27 cellular contexts compared by ENCODE assay signal in genomic region chr20:7151666-7152065, GRCh38.
A peak's percentile ranks its signal among the peaks of the same experiment; 100 is the strongest.
DNase-seq lines count a peak whose midpoint lies in the region; TF ChIP-seq lines count a peak whose summit lies in the region.
"Had no signal": no experiment of that assay in that cellular context is flagged by ENCODE, and none has a peak within 500 bp of the region (broad histone marks: within the 10 kb centered on the region; RNA-seq: fewer than 3 reads in every experiment).

No MANE protein-coding gene starts in this region.

- H3K27ac Mint-ChIP-seq in MCF 10A (ENCODE audit: low read depth, unreplicated experiment) (peak overlapping the region; percentile 31), endodermal cell (peak overlapping the region; percentile 35)
- H3K27ac Mint-ChIP-seq: activated CD4-positive, alpha-beta memory T cell treated with anti-CD3 and anti-CD28 coated beads for 36 hours; CD4-positive, alpha-beta T cell; IgD-negative memory B cell; T-cell had no signal

- no peak for TF ChIP-seq POLR2A in breast epithelium (IDR thresholded peaks at IDR 0.05)

- no TSS peak for BruUV-seq in MCF 10A (replicated peaks; lab: Mats Ljungman, UMichigan)

- no peak overlapping the region for H3K9ac ChIP-seq in endodermal cell (ENCODE audit: extremely low read depth, low read length, poor library complexity, severe bottlenecking)

- no peaks in the 10 kb centered on the region for H3K9me3 ChIP-seq in breast epithelium
- no peaks in the 10 kb centered on the region for H3K9me3 ChIP-seq in endodermal cell (ENCODE audit: control insufficient read depth, low read length)
- H3K9me3 ChIP-seq: HAP-1, neutrophil, prostate gland, SJCRH30, testis had no signal

- H3K36me3 ChIP-seq in breast epithelium (no peaks in the 10 kb centered on the region), endodermal cell (ENCODE audit: control insufficient read depth, insufficient read depth, low read length) (no peaks in the 10 kb centered on the region)
- H3K36me3 ChIP-seq: HAP-1, neutrophil, prostate gland, SJCRH30 had no signal

- no peaks in the 10 kb centered on the region for H3K36me3 Mint-ChIP-seq in MCF 10A (ENCODE audit: insufficient read depth, unreplicated experiment)
- no peaks in the 10 kb centered on the region for H3K36me3 Mint-ChIP-seq in endodermal cell (ENCODE audit: low read depth)
- H3K36me3 Mint-ChIP-seq: activated CD4-positive, alpha-beta memory T cell treated with anti-CD3 and anti-CD28 coated beads for 36 hours; IgD-negative memory B cell; T-cell had no signal

- H3K9me3 Mint-ChIP-seq in MCF 10A (ENCODE audit: unreplicated experiment): no peaks in the 10 kb centered on the region
- no peaks in the 10 kb centered on the region for H3K9me3 Mint-ChIP-seq in endodermal cell

- H3K27me3 ChIP-seq in breast epithelium (no peaks in the 10 kb centered on the region), endodermal cell (ENCODE audit: control insufficient read depth, insufficient read depth, low read length, poor library complexity, severe bottlenecking) (no peaks in the 10 kb centered on the region)
- H3K27me3 ChIP-seq: neutrophil, SJCRH30, testis had no signal

- CTCF ChIA-PET in MCF 10A (lab: Yijun Ruan, JAX): interaction anchor here (0.8 to 1.8 kb wide), 4 partner anchors 10 to 135 kb away, joined by 3 to 7 read pairs (median 4); no protein-coding TSS in a partner anchor

- H3K27ac ChIP-seq in breast epithelium: no peak overlapping the region
- no peak overlapping the region for H3K27ac ChIP-seq in endodermal cell (ENCODE audit: low read depth, low read length)
- H3K27ac ChIP-seq: dorsolateral prefrontal cortex, neutrophil, prostate gland, SJCRH30, testis had no signal

- TF ChIP-seq CTCF in MCF 10A (IDR thresholded peaks at IDR 0.05; ENCODE audit: unreplicated experiment) (no peak), breast epithelium (IDR thresholded peaks at IDR 0.05) (no peak), endodermal cell (conservative IDR thresholded peaks at IDR 0.05) (no peak)

- 95 to 100% methylated on average over 1 of the region's 2 CpGs for WGBS in endodermal cell (ENCODE audit: insufficient coverage in 1 of 2, insufficient read length in 1 of 2), 2 experiments

- H3K27me3 Mint-ChIP-seq in MCF 10A (ENCODE audit: insufficient read depth, unreplicated experiment): no peaks in the 10 kb centered on the region
- H3K27me3 Mint-ChIP-seq in endodermal cell (ENCODE audit: insufficient read depth): no peaks in the 10 kb centered on the region
- H3K27me3 Mint-ChIP-seq: activated CD4-positive, alpha-beta memory T cell treated with anti-CD3 and anti-CD28 coated beads for 36 hours; CD4-positive, alpha-beta T cell; central memory CD8-positive, alpha-beta T cell; IgD-negative memory B cell; T-cell had no signal

- H3K4me3 Mint-ChIP-seq in MCF 10A (ENCODE audit: unreplicated experiment) (no peak overlapping the region), endodermal cell (no peak overlapping the region)
- H3K4me3 Mint-ChIP-seq: activated CD4-positive, alpha-beta memory T cell treated with anti-CD3 and anti-CD28 coated beads for 36 hours; CD4-positive, alpha-beta T cell; central memory CD8-positive, alpha-beta T cell; IgD-negative memory B cell; T-cell had no signal

- POLR2A ChIA-PET in MCF 10A (lab: Yijun Ruan, JAX): interaction anchor here (1.0 kb wide), 1 partner anchor 10 kb away, joined by 3 read pairs; no protein-coding TSS in a partner anchor

- H3K4me1 ChIP-seq in breast epithelium: no peaks in the 10 kb centered on the region
- H3K4me1 ChIP-seq in endodermal cell (ENCODE audit: control insufficient read depth, insufficient read depth, low read length): peaks cover 30% of the 10 kb centered on the region
- H3K4me1 ChIP-seq: HAP-1, prostate gland, SJCRH30, testis had no signal

- intact Hi-C loops in MCF 10A (cut with micrococcal nuclease) (no loop called here), breast epithelium (cut with DNase I; ENCODE audit: low total_unique reads) (no loop called here), cardiac septum (cut with DNase I) (no loop called here)

- H3K4me3 ChIP-seq in breast epithelium (no peak overlapping the region), endodermal cell (ENCODE audit: low read length) (no peak overlapping the region)
- H3K4me3 ChIP-seq: dorsolateral prefrontal cortex, HAP-1, prostate gland, SJCRH30, testis had no signal

- H3K4me1 Mint-ChIP-seq in MCF 10A (ENCODE audit: insufficient read depth, unreplicated experiment) (peaks cover 15% of the 10 kb centered on the region), endodermal cell (peaks cover 49% of the 10 kb centered on the region)
- H3K4me1 Mint-ChIP-seq: central memory CD8-positive, alpha-beta T cell; IgD-negative memory B cell; T-cell had no signal

- DNase-seq in MCF 10A (ENCODE audit: unreplicated experiment) (peak; percentile 44), breast epithelium (ENCODE audit: low spot score in 2 of 2) (no peak), endodermal cell (no peak), iris pigment epithelial cell (ENCODE audit: low read depth) (peak; percentile 66), hepatic stellate cell (ENCODE audit: low spot score) (no peak), GF-D8 (lab: John Stamatoyannopoulos, UW) (no peak), NCI-H1105 (lab: John Stamatoyannopoulos, UW) (no peak), cardiac septum (ENCODE audit: low spot score) (no peak)
- DNase-seq: 8988T; activated CD4-positive, alpha-beta memory T cell treated with anti-CD3 and anti-CD28 coated beads for 36 hours; activated CD8-positive, alpha-beta memory T cell treated with anti-CD3 and anti-CD28 coated beads, Interleukin-2, amount 50 U/mL, for 48 hours; activated naive CD4-positive, alpha-beta T cell treated with anti-CD3 and anti-CD28 coated beads, Interleukin-2, amount 50 U/mL, for 16 hours; anterior cingulate cortex; CD4-positive, alpha-beta T cell; dorsolateral prefrontal cortex; NCI-H1105 treated with DMSO at 0.1 percent for 48 hours; NCI-H2029 treated with DMSO at 0.1 percent for 48 hours; NCI-H2227 treated with DMSO at 0.1 percent for 48 hours; SJCRH30; stimulated activated naive CD4-positive, alpha-beta T cell treated with Interleukin-2 at 50 U/mL for 16 hours; T-cell; testis had no signal

Comparison
In these comparisons a context has a peak if more than half of its experiments do, and no peak if none do; other contexts are left out.
1. DNase-seq: peak in MCF 10A (single experiment) and iris pigment epithelial cell (single experiment); none in breast epithelium (0 of 2), endodermal cell (single experiment), hepatic stellate cell (single experiment), GF-D8 (single experiment), NCI-H1105 (single experiment) and cardiac septum (single experiment).